1 cellular context compared by ENCODE assay signal in the genomic region with DNA sequence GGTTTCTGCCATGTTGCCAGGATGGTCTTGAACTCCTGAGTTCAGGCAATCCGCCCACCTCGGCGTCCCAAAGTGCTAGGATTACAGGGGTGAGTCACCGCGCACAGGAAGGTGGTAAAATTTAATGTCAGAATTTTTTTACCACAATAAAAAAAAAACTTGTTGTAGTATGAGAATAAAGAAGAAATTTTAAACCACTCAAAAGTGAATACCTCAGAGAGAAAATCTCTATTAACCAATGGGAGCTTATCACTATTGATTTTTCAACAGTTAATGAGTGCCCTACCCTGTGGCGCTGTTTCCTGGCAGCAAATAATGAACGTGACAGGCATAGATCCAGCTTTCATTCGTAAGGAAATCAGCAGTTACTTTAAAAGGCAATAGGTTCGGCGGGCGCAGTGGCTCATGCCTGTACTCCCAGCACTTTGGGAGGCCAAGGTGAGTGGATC.
TF ChIP-seq lines count a peak whose summit lies in the region.

No MANE protein-coding gene starts in this region.

TF ChIP-seq in H1, 55 proteins besides CTCF, POLR2A, EP300 and RAD21:
- TF ChIP-seq CBX8 (IDR thresholded peaks at IDR 0.05; ENCODE audit: borderline replicate concordance, low read depth, low read length): no peak
- TF ChIP-seq CHD1 (IDR thresholded peaks at IDR 0.05; ENCODE audit: low read depth, low read length): no peak
- TF ChIP-seq BCL11A (IDR thresholded peaks at IDR 0.05; ENCODE audit: low read depth in 2 of 2, low read length in 2 of 2): no peak
- no peak for TF ChIP-seq SRF (IDR thresholded peaks at IDR 0.05; ENCODE audit: low read depth, low read length)
- TF ChIP-seq SIX5 (IDR thresholded peaks at IDR 0.05; ENCODE audit: low read depth, low read length): no peak
- TF ChIP-seq EGR1 (IDR thresholded peaks at IDR 0.05; ENCODE audit: borderline replicate concordance, low read depth, low read length): no peak
- no peak for TF ChIP-seq CTBP2 (IDR thresholded peaks at IDR 0.05; ENCODE audit: borderline replicate concordance, insufficient read depth, insufficient read length, low read length)
- TF ChIP-seq TCF12 (IDR thresholded peaks at IDR 0.05; ENCODE audit: low read depth, low read length): no peak
- TF ChIP-seq POU5F1 (IDR thresholded peaks at IDR 0.05; ENCODE audit: low read depth, low read length): no peak
- TF ChIP-seq TAF7 (optimal IDR thresholded peaks at IDR 0.05; ENCODE audit: borderline replicate concordance, low read depth, low read length): no peak
- no peak for TF ChIP-seq RNF2 (IDR thresholded peaks at IDR 0.05; ENCODE audit: borderline replicate concordance, low read depth, low read length, missing control alignments, poor library complexity, severe bottlenecking)
- TF ChIP-seq ZNF274 (IDR thresholded peaks at IDR 0.05; ENCODE audit: borderline replicate concordance, extremely low read depth, low read length): no peak
- TF ChIP-seq YY1 (IDR thresholded peaks at IDR 0.05; ENCODE audit: low read depth, low read length): no peak
- TF ChIP-seq, protein P1, sequence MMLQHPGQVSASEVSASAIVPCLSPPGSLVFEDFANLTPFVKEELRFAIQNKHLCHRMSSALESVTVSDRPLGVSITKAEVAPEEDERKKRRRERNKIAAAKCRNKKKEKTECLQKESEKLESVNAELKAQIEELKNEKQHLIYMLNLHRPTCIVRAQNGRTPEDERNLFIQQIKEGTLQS (IDR thresholded peaks at IDR 0.05; ENCODE audit: insufficient read depth, low read depth, low read length): no peak
- TF ChIP-seq GABPA (IDR thresholded peaks at IDR 0.05; ENCODE audit: borderline replicate concordance, insufficient read depth, low read length): no peak
